Comparison of ENCODE assay signal across 26 cellular contexts in genomic region chr10:75499556-75499955, GRCh38.
"Had no signal": no experiment of that assay in that cellular context is flagged by ENCODE, and none has a peak within 500 bp of the region (broad histone marks: within the 10 kb centered on the region; RNA-seq: fewer than 3 reads in every experiment).

No MANE protein-coding gene starts in this region.

- H3K27me3 ChIP-seq: ascending aorta, breast epithelium, cardiac muscle cell, colonic mucosa had no signal

- H3K4me3 ChIP-seq: ascending aorta, breast epithelium, cardiac muscle cell, colonic mucosa had no signal

- H3K4me1 ChIP-seq: breast epithelium, colonic mucosa had no signal

- H3K9me3 Mint-ChIP-seq: activated CD4-positive, alpha-beta memory T cell treated with anti-CD3 and anti-CD28 coated beads, Interleukin-2, amount 10 ng/mL, durations not matched to agents 7 days and 5 days; activated CD4-positive, alpha-beta T cell treated with anti-CD3 and anti-CD28 coated beads, Interleukin-2, amount 10 ng/mL, durations not matched to agents 7 days and 5 days; activated naive CD4-positive, alpha-beta T cell treated with anti-CD3 and anti-CD28 coated beads, Interleukin-2, amount 10 ng/mL, durations not matched to agents 7 days and 5 days; activated naive CD4-positive, alpha-beta T cell treated with anti-CD3 and anti-CD28 coated beads, Interleukin-2, amount 50 U/mL, for 72 hours; activated naive CD8-positive, alpha-beta T cell treated with anti-CD3 and anti-CD28 coated beads, Interleukin-2, amount 10 ng/mL, durations not matched to agents 7 days and 5 days; activated T-cell treated with anti-CD3 and anti-CD28 coated beads, Interleukin-2, amount 50 U/mL, for 24 hours; activated T-cell treated with anti-CD3 and anti-CD28 coated beads, Interleukin-2, amount 50 U/mL, for 72 hours had no signal

- H3K4me3 Mint-ChIP-seq: activated CD4-positive, alpha-beta memory T cell treated with anti-CD3 and anti-CD28 coated beads, Interleukin-2, amount 10 ng/mL, durations not matched to agents 7 days and 5 days; activated CD4-positive, alpha-beta T cell treated with anti-CD3 and anti-CD28 coated beads for 36 hours; activated CD4-positive, alpha-beta T cell treated with anti-CD3 and anti-CD28 coated beads, Interleukin-2, amount 10 ng/mL, durations not matched to agents 7 days and 5 days; activated naive CD4-positive, alpha-beta T cell treated with anti-CD3 and anti-CD28 coated beads, Interleukin-2, amount 10 ng/mL, durations not matched to agents 7 days and 5 days; activated naive CD8-positive, alpha-beta T cell treated with anti-CD3 and anti-CD28 coated beads, Interleukin-2, amount 10 ng/mL, durations not matched to agents 7 days and 5 days; activated T-cell treated with anti-CD3 and anti-CD28 coated beads, Interleukin-2, amount 50 U/mL, for 24 hours; activated T-cell treated with anti-CD3 and anti-CD28 coated beads, Interleukin-2, amount 50 U/mL, for 72 hours; brain had no signal

- H3K9me3 ChIP-seq: ascending aorta, breast epithelium, colonic mucosa had no signal

- H3K27me3 Mint-ChIP-seq: activated CD4-positive, alpha-beta memory T cell treated with anti-CD3 and anti-CD28 coated beads, Interleukin-2, amount 10 ng/mL, durations not matched to agents 7 days and 5 days; activated CD4-positive, alpha-beta T cell treated with anti-CD3 and anti-CD28 coated beads, Interleukin-2, amount 10 ng/mL, durations not matched to agents 7 days and 5 days; activated naive CD4-positive, alpha-beta T cell treated with anti-CD3 and anti-CD28 coated beads, Interleukin-2, amount 10 ng/mL, durations not matched to agents 7 days and 5 days had no signal

- H3K36me3 ChIP-seq: ascending aorta, breast epithelium, cardiac muscle cell, colonic mucosa had no signal

- H3K27ac Mint-ChIP-seq: activated CD4-positive, alpha-beta memory T cell treated with anti-CD3 and anti-CD28 coated beads, Interleukin-2, amount 10 ng/mL, durations not matched to agents 7 days and 5 days; activated CD4-positive, alpha-beta T cell treated with anti-CD3 and anti-CD28 coated beads for 36 hours; activated CD4-positive, alpha-beta T cell treated with anti-CD3 and anti-CD28 coated beads, Interleukin-2, amount 10 ng/mL, durations not matched to agents 7 days and 5 days; activated naive CD4-positive, alpha-beta T cell treated with anti-CD3 and anti-CD28 coated beads, Interleukin-2, amount 10 ng/mL, durations not matched to agents 7 days and 5 days; activated naive CD4-positive, alpha-beta T cell treated with anti-CD3 and anti-CD28 coated beads, Interleukin-2, amount 50 U/mL, for 72 hours; activated naive CD8-positive, alpha-beta T cell treated with anti-CD3 and anti-CD28 coated beads, Interleukin-2, amount 10 ng/mL, durations not matched to agents 7 days and 5 days; activated T-cell treated with anti-CD3 and anti-CD28 coated beads, Interleukin-2, amount 50 U/mL, for 24 hours; activated T-cell treated with anti-CD3 and anti-CD28 coated beads, Interleukin-2, amount 50 U/mL, for 72 hours had no signal

- ATAC-seq: activated CD4-positive, alpha-beta T cell treated with anti-CD3 and anti-CD28 coated beads for 36 hours; activated naive CD4-positive, alpha-beta T cell treated with anti-CD3 and anti-CD28 coated beads, Interleukin-2, amount 50 U/mL, for 72 hours; activated T-cell treated with anti-CD3 and anti-CD28 coated beads, Interleukin-2, amount 50 U/mL, for 72 hours had no signal

- DNase-seq: activated CD4-positive, alpha-beta memory T cell treated with anti-CD3 and anti-CD28 coated beads, Interleukin-2, amount 10 ng/mL, durations not matched to agents 7 days and 5 days; activated CD4-positive, alpha-beta T cell treated with anti-CD3 and anti-CD28 coated beads for 36 hours; activated CD4-positive, alpha-beta T cell treated with anti-CD3 and anti-CD28 coated beads, Interleukin-2, amount 10 ng/mL, durations not matched to agents 7 days and 5 days; activated CD4-positive, alpha-beta T cell treated with anti-CD3 and anti-CD28 coated beads, Interleukin-2, amount 50 U/mL, for 4 hours; activated CD4-positive, CD25-positive, alpha-beta regulatory T cell; activated CD4-positive, CD25-positive, alpha-beta regulatory T cell treated with anti-CD3 and anti-CD28 coated beads, Interleukin-2, amount 50 U/mL, for 72 hours; activated CD8-positive, alpha-beta memory T cell treated with anti-CD3 and anti-CD28 coated beads, Interleukin-2, amount 50 U/mL, for 48 hours; activated gamma-delta T cell; activated naive CD4-positive, alpha-beta T cell; activated naive CD4-positive, alpha-beta T cell treated with anti-CD3 and anti-CD28 coated beads, Interleukin-2, amount 10 ng/mL, durations not matched to agents 7 days and 5 days; activated naive CD8-positive, alpha-beta T cell treated with anti-CD3 and anti-CD28 coated beads, Interleukin-2, amount 10 ng/mL, durations not matched to agents 7 days and 5 days; activated T-cell treated with anti-CD3 and anti-CD28 coated beads for 4 hours; activated T-cell treated with anti-CD3 and anti-CD28 coated beads, Interleukin-2, amount 50 U/mL, for 24 hours; activated T-cell treated with anti-CD3 and anti-CD28 coated beads, Interleukin-2, amount 50 U/mL, for 72 hours; central memory CD4-positive, alpha-beta T cell; cerebellar nuclear complex; colonic mucosa; effector CD8-positive, alpha-beta T cell; foreskin fibroblast; T-helper 2 cell had no signal

- H3K4me1 Mint-ChIP-seq: activated CD4-positive, alpha-beta memory T cell treated with anti-CD3 and anti-CD28 coated beads, Interleukin-2, amount 10 ng/mL, durations not matched to agents 7 days and 5 days; activated CD4-positive, alpha-beta T cell treated with anti-CD3 and anti-CD28 coated beads for 36 hours; activated CD4-positive, alpha-beta T cell treated with anti-CD3 and anti-CD28 coated beads, Interleukin-2, amount 10 ng/mL, durations not matched to agents 7 days and 5 days; activated naive CD4-positive, alpha-beta T cell treated with anti-CD3 and anti-CD28 coated beads, Interleukin-2, amount 10 ng/mL, durations not matched to agents 7 days and 5 days; activated naive CD8-positive, alpha-beta T cell treated with anti-CD3 and anti-CD28 coated beads, Interleukin-2, amount 10 ng/mL, durations not matched to agents 7 days and 5 days; brain had no signal

- H3K27ac ChIP-seq: ascending aorta, breast epithelium, cardiac muscle cell, colonic mucosa, epithelial cell of prostate had no signal
